8 cellular contexts compared by ENCODE assay signal in genomic region chr5:171484460-171484899, GRCh38.
A peak's percentile ranks its signal among the peaks of the same experiment; 100 is the strongest.
DNase-seq lines count a peak whose midpoint lies in the region; ATAC-seq, FAIRE-seq and TF ChIP-seq lines count a peak whose summit lies in the region.

No MANE protein-coding gene starts in this region.

- no peak overlapping the region for H3K4me3 Mint-ChIP-seq in naive thymus-derived CD4-positive, alpha-beta T cell

- H3K27ac ChIP-seq in A673 (ENCODE audit: low read depth, low read length, poor library complexity, severe bottlenecking) (no peak overlapping the region), WERI-Rb-1 (no peak overlapping the region), transverse colon (peak overlapping the region in 1 of 4 donors; percentile 15)
- H3K27ac ChIP-seq in naive thymus-derived CD4-positive, alpha-beta T cell (ENCODE audit: low read depth, low read length): no peak overlapping the region

- TF ChIP-seq POLR2A in transverse colon (IDR thresholded peaks at IDR 0.05): no peak

- no peaks in the 10 kb centered on the region for H3K9me3 Mint-ChIP-seq in naive thymus-derived CD4-positive, alpha-beta T cell

- H3K36me3 Mint-ChIP-seq in naive thymus-derived CD4-positive, alpha-beta T cell: no peaks in the 10 kb centered on the region

- H3K36me3 ChIP-seq in A673 (ENCODE audit: insufficient read depth, low read length, poor library complexity, severe bottlenecking) (no peaks in the 10 kb centered on the region), WERI-Rb-1 (no peaks in the 10 kb centered on the region), bronchial epithelial cell (ENCODE audit: control insufficient read depth, insufficient read depth, low read length) (no peaks in the 10 kb centered on the region), transverse colon (no peaks in the 10 kb centered on the region)
- H3K36me3 ChIP-seq in naive thymus-derived CD4-positive, alpha-beta T cell (ENCODE audit: control insufficient read depth in 2 of 3, insufficient read depth in 3 of 3, low read length in 3 of 3): no peaks in the 10 kb centered on the region

- WGBS in transverse colon (ENCODE audit: low coverage in 1 of 2), 2 donors: 20 to 29% methylated on average over 4 to 7 of the region's 7 CpGs

- TF ChIP-seq CTCF in A673 (conservative IDR thresholded peaks at IDR 0.05; ENCODE audit: low read depth, low read length): peak; percentile 84
- TF ChIP-seq CTCF in WERI-Rb-1 (IDR thresholded peaks at IDR 0.05; ENCODE audit: low read depth, low read length): peak; percentile 70
- peak; percentile 70 for TF ChIP-seq CTCF in bronchial epithelial cell (IDR thresholded peaks at IDR 0.05; ENCODE audit: insufficient read depth, low read length, severe bottlenecking)
- peak; percentile 53 to 74 (median 62) for TF ChIP-seq CTCF in transverse colon (IDR thresholded peaks at IDR 0.05)

- in situ Hi-C loops in transverse colon (cut with MboI; ENCODE audit: low pct_ligation_motif_present in 1 of 4, low pct_unique_long_range_greater_than_20kb in 1 of 4, low sequenced_read_pairs in 3 of 4): no loop called here

- peak; percentile 26 for DNase-seq in A673 (ENCODE audit: low spot score)
- peak; percentile 23 for DNase-seq in HCEC 1CT
- DNase-seq in WERI-Rb-1: peak; percentile 44
- DNase-seq in bronchial epithelial cell (ENCODE audit: low read depth): no peak
- peak in 7 of 9 donors; percentile 2 to 42 (median 17) for DNase-seq in naive thymus-derived CD4-positive, alpha-beta T cell
- peak; percentile 25 for DNase-seq in transverse colon
- no peak for DNase-seq in ecto neural progenitor cell (ENCODE audit: low spot score)

- peaks cover 3 to 15% (median 9%) of the 10 kb centered on the region in 5 donors for H3K27me3 Mint-ChIP-seq in naive thymus-derived CD4-positive, alpha-beta T cell

- no peak for TF ChIP-seq EP300 in transverse colon (IDR thresholded peaks at IDR 0.05; ENCODE audit: low read depth)

- CTCF ChIA-PET in A673 (lab: Charles Lee): no interaction called here
- CTCF ChIA-PET in naive thymus-derived CD4-positive, alpha-beta T cell (lab: Charles Lee): no interaction called here

- POLR2A ChIA-PET in A673 (lab: Charles Lee; ENCODE audit: low non-redundant PET): no interaction called here
- POLR2A ChIA-PET in naive thymus-derived CD4-positive, alpha-beta T cell (lab: Charles Lee): no interaction called here

- peaks cover 0 to 8% (median 0%) of the 10 kb centered on the region in 7 donors for H3K4me1 Mint-ChIP-seq in naive thymus-derived CD4-positive, alpha-beta T cell

- peak; percentile 69 for ATAC-seq in naive thymus-derived CD4-positive, alpha-beta T cell
- no peak for ATAC-seq in HG03354 (IDR thresholded peaks at IDR 0.05; ENCODE audit: poor library complexity, severe bottlenecking, unreplicated experiment)

- H3K4me3 ChIP-seq in A673 (ENCODE audit: low read depth, low read length, poor library complexity, severe bottlenecking) (no peak overlapping the region), WERI-Rb-1 (ENCODE audit: low read depth, low read length) (no peak overlapping the region), bronchial epithelial cell (ENCODE audit: low read depth, low read length) (no peak overlapping the region), transverse colon (no peak overlapping the region)
- H3K4me3 ChIP-seq in naive thymus-derived CD4-positive, alpha-beta T cell (ENCODE audit: low read length): no peak overlapping the region

- no peaks in the 10 kb centered on the region for H3K27me3 ChIP-seq in A673 (replicated peaks; ENCODE audit: insufficient read depth, low read depth, low read length, poor library complexity)
- H3K27me3 ChIP-seq in WERI-Rb-1 (ENCODE audit: insufficient read depth, low read depth, severe bottlenecking): no peaks in the 10 kb centered on the region
- H3K27me3 ChIP-seq in bronchial epithelial cell (ENCODE audit: control insufficient read depth, insufficient read depth, low read length): no peaks in the 10 kb centered on the region
- no peaks in the 10 kb centered on the region for H3K27me3 ChIP-seq in naive thymus-derived CD4-positive, alpha-beta T cell (ENCODE audit: control insufficient read depth in 2 of 2, insufficient read depth in 2 of 2, low read length in 2 of 2)
- no peaks in the 10 kb centered on the region for H3K27me3 ChIP-seq in transverse colon

- H3K4me1 ChIP-seq in A673 (ENCODE audit: insufficient read depth, low read length, poor library complexity, severe bottlenecking): no peaks in the 10 kb centered on the region
- H3K4me1 ChIP-seq in naive thymus-derived CD4-positive, alpha-beta T cell (ENCODE audit: control insufficient read depth in 2 of 2, insufficient read depth in 2 of 2, low read length in 2 of 2): peaks cover 0 to 3% of the 10 kb centered on the region in 2 donors
- H3K4me1 ChIP-seq in transverse colon: no peaks in the 10 kb centered on the region

- no TSS peak for BruUV-seq in A673 (replicated peaks; lab: Mats Ljungman, UMichigan)

- FAIRE-seq in bronchial epithelial cell (lab: Jason Lieb, UNC): no peak

- intact Hi-C loops in A673 (cut with micrococcal nuclease; ENCODE audit: unreplicated experiment): loop anchor here (5.0 kb wide), 1 partner anchor 423 kb away; no protein-coding TSS in a partner anchor
- intact Hi-C loops in naive thymus-derived CD4-positive, alpha-beta T cell (cut with micrococcal nuclease): loop anchor here (1.0 to 2.0 kb wide), 4 partner anchors 423 to 1213 kb away; no protein-coding TSS in a partner anchor
- intact Hi-C loops in transverse colon (cut with DNase I; ENCODE audit: low total_unique reads): no loop called here

- H3K9me3 ChIP-seq in A673 (ENCODE audit: low read depth, low read length, poor library complexity, severe bottlenecking): no peaks in the 10 kb centered on the region
- H3K9me3 ChIP-seq in WERI-Rb-1 (ENCODE audit: severe bottlenecking): no peaks in the 10 kb centered on the region
- H3K9me3 ChIP-seq in naive thymus-derived CD4-positive, alpha-beta T cell (ENCODE audit: control insufficient read depth in 2 of 3, low read length in 3 of 3): no peaks in the 10 kb centered on the region
- no peaks in the 10 kb centered on the region for H3K9me3 ChIP-seq in transverse colon

- peak overlapping the region in 1 of 9 donors; percentile 41 for H3K27ac Mint-ChIP-seq in naive thymus-derived CD4-positive, alpha-beta T cell

Comparison
In these comparisons a context has a peak if more than half of its experiments do, and no peak if none do; other contexts are left out.
1. DNase-seq: peak in A673 (single experiment), HCEC 1CT (single experiment), WERI-Rb-1 (single experiment), naive thymus-derived CD4-positive, alpha-beta T cell (7 of 9) and transverse colon (single experiment); none in bronchial epithelial cell (single experiment) and ecto neural progenitor cell (single experiment).
2. Peak in every context shown above with its lines, with median percentiles within 50 percentile points of each other: CTCF ChIP-seq.